In the genomic region with DNA sequence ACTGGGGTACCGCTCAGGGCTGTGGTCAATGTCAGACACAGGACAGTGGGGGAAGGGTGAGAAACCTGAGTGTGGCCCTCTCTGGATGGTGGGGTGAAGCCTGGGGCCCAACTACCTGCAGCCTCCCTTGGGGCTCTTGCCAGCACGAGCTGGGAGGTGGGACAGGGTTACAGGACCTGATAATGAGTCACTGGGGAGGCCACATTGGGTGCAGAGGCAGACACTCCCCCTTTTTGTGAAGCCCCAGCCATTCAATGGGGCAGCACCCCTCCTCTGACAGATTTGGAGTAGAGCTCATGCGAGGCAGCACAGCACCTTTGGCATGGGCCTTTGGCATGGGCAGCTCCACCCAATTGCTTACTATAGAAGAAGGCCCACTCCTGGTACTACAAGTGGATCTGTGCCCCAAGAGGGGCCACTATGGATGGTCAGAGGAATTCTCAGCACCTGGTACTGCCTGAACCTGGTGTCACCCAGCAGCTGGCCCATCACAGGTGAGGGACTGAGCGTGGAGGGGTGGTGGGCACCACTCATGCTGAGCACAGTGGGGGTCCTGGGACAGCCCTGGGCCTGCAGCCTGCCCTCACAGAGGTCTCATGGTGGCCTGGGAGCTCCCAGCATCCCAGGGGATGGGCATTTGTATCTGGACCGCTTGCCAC, we compare ENCODE assay signal across 30 cellular contexts. TPM values are rescaled to one million over a fixed set of nuclear protein-coding genes. Genes with fewer than 3 reads are reported as not detected.
"Had no signal": no experiment of that assay in that cellular context is flagged by ENCODE, and none has a peak within 500 bp of the region (broad histone marks: within the 10 kb centered on the region; RNA-seq: fewer than 3 reads in every experiment).

No MANE protein-coding gene starts in this region.

- H3K27me3 ChIP-seq: gastrocnemius medialis, hepatocyte, neutrophil, ovary, testis, transverse colon, uterus had no signal

- ATAC-seq: activated T-cell treated with anti-CD3 and anti-CD28 coated beads, Interleukin-2, amount 50 U/mL, for 72 hours; gastrocnemius medialis had no signal

- H3K36me3 ChIP-seq: gastrocnemius medialis, left ventricle myocardium inferior, neutrophil, ovary, sigmoid colon, transverse colon, uterus had no signal

- H3K4me2 ChIP-seq: hepatocyte, smooth muscle cell had no signal

- H3K4me1 ChIP-seq: gastrocnemius medialis, left ventricle myocardium inferior, psoas muscle, sigmoid colon, uterus had no signal

- H3K27ac ChIP-seq: gastrocnemius medialis, hepatocyte, left ventricle myocardium inferior, neutrophil, ovary, psoas muscle, sigmoid colon, testis, transverse colon, uterus had no signal

- FAIRE-seq: astrocyte, colon had no signal

- DNase-seq: activated B cell treated with CpG ODN at 0.5 μM for 24 hours; activated CD4-positive, alpha-beta T cell treated with anti-CD3 and anti-CD28 coated beads, Interleukin-2, amount 50 U/mL, for 4 hours; activated naive CD4-positive, alpha-beta T cell treated with Interleukin-2 at 50 U/mL for 16 hours; activated T-cell treated with anti-CD3 and anti-CD28 coated beads for 4 hours; activated T-cell treated with anti-CD3 and anti-CD28 coated beads, Interleukin-2, amount 50 U/mL, for 72 hours; central memory CD4-positive, alpha-beta T cell; dermis blood vessel endothelial cell; effector CD8-positive, alpha-beta T cell; gastrocnemius medialis; islet precursor cell; left ventricle myocardium inferior; mesendoderm; ovary; psoas muscle; sigmoid colon; stimulated activated CD4-positive, alpha-beta T cell treated with anti-CD3 and anti-CD28 coated beads, Interleukin-15, amount 100 ng/mL, for 24 hours; stimulated activated CD4-positive, alpha-beta T cell treated with anti-CD3 and anti-CD28 coated beads, Interleukin-2, amount 100 ng/mL, for 48 hours; stimulated activated naive CD4-positive, alpha-beta T cell treated with Interleukin-2 at 50 U/mL for 16 hours; T-helper 1 cell; testis; transverse colon; uterus had no signal

- H3K4me3 ChIP-seq: gastrocnemius medialis, hepatocyte, left ventricle myocardium inferior, lung, ovary, psoas muscle, sigmoid colon, smooth muscle cell, testis, transverse colon, uterus had no signal

- H3K9me3 ChIP-seq: gastrocnemius medialis, left ventricle myocardium inferior, neutrophil, ovary, psoas muscle, sigmoid colon, testis, transverse colon, uterus had no signal

RNA-seq across cellular contexts. Expression of a gene that starts 45.2 kb away (rescaled TPM):
- total RNA-seq: epithelial cell of proximal tubule, myocyte had no signal
